Comparison of ENCODE assay signal across 15 cellular contexts in the genomic region with DNA sequence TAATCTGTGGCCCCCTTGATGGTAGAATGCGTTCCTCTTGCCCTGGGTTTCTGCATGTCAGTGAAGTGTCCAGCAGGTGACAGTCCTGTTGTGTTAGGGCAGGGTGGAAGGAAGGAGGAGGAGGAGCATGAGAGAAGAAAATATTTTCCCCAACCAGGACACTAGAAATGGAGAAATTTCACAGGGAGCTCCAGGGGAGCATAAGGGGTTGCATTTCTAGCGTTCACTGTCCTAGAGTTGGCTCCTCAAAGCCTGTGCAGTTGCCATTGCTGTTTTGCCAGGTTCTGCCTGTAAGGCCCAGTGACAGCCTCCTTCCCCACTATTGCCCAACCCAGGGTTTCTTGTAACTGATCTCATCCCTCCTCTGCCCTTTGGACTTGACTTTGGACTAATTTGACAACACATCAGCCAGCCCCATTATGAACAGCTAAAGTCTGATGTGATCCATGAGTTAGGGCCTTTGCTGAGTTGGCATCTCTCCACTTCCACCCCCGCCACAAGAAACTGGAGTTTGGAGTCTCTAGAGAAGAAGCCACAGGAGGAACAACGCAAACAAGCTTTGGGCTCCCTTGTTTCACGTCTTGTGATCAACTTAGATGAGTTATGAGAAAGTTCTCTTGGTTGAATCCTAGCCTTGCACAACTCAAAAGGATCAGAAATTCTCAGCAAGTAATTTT. TPM values are rescaled to one million over a fixed set of nuclear protein-coding genes. Genes with fewer than 3 reads are reported as not detected.
DNase-seq lines count a peak whose midpoint lies in the region; ATAC-seq and TF ChIP-seq lines count a peak whose summit lies in the region.
"Had no signal": no experiment of that assay in that cellular context is flagged by ENCODE, and none has a peak within 500 bp of the region (broad histone marks: within the 10 kb centered on the region; RNA-seq: fewer than 3 reads in every experiment).

No MANE protein-coding gene starts in this region.

- H3K27ac Mint-ChIP-seq in stimulated activated memory B cell treated with anti-CD40 and anti-IgM and Interleukin-4, amounts not matched to agents 10 μg/mL and 1 μg/mL and 100 μg/mL, for 72 hours = no peak overlapping the region
- H3K27ac Mint-ChIP-seq: activated T-cell treated with anti-CD3 and anti-CD28 coated beads, Interleukin-2, amount 50 U/mL, for 24 hours; naive thymus-derived CD8-positive, alpha-beta T cell had no signal

- intact Hi-C loops in PC-3 (cut with micrococcal nuclease) (no loop called here), transverse colon (cut with DNase I; ENCODE audit: low total_unique reads) (no loop called here)

- H3K27me3 ChIP-seq in PC-3 (ENCODE audit: low read length) (no peaks in the 10 kb centered on the region), lung (ENCODE audit: control insufficient read depth, insufficient read depth) (no peaks in the 10 kb centered on the region), transverse colon (no peaks in the 10 kb centered on the region)

- POLR2A ChIA-PET in PC-3 (lab: Charles Lee; ENCODE audit: unreplicated experiment) = no interaction called here

- H3F3A ChIP-seq in PC-3 (ENCODE audit: low read length, unreplicated experiment) = no peaks in the 10 kb centered on the region

- CTCF ChIA-PET in PC-3 (lab: Charles Lee) = no interaction called here

- DNase-seq in PC-3 (no peak), fibroblast of gingiva (ENCODE audit: low read depth) (peak; percentile 82), lung (ENCODE audit: low spot score) (peak; percentile 45), transverse colon (peak; percentile 17), DMS153 treated with DMSO at 0.1 percent for 48 hours (lab: John Stamatoyannopoulos, UW; ENCODE audit: unreplicated experiment) (no peak)
- DNase-seq: activated T-cell treated with anti-CD3 and anti-CD28 coated beads, Interleukin-2, amount 50 U/mL, for 24 hours; DMS79; naive thymus-derived CD8-positive, alpha-beta T cell; RPMI8226; stimulated activated CD4-positive, alpha-beta T cell treated with anti-CD3 and anti-CD28 coated beads, Interleukin-2, amount 100 ng/mL, for 48 hours had no signal

- H3K79me2 ChIP-seq in PC-3 (ENCODE audit: low read length) = no peaks in the 10 kb centered on the region

- TF ChIP-seq CTCF in PC-3 (conservative IDR thresholded peaks at IDR 0.05; ENCODE audit: low read depth, low read length) = peak; percentile 29; the same call in 1 of the 2 replicates
- no peak for TF ChIP-seq CTCF in lung (IDR thresholded peaks at IDR 0.05; ENCODE audit: control extremely low read depth, extremely low read depth)
- TF ChIP-seq CTCF in transverse colon (IDR thresholded peaks at IDR 0.05) = no peak

- H2AFZ ChIP-seq in PC-3 (ENCODE audit: low read length) = no peak overlapping the region

- H3K9me3 Mint-ChIP-seq in stimulated activated memory B cell treated with anti-CD40 and anti-IgM and Interleukin-4, amounts not matched to agents 10 μg/mL and 1 μg/mL and 100 μg/mL, for 72 hours = no peaks in the 10 kb centered on the region
- H3K9me3 Mint-ChIP-seq: activated T-cell treated with anti-CD3 and anti-CD28 coated beads, Interleukin-2, amount 50 U/mL, for 24 hours; IgD-negative memory B cell; naive thymus-derived CD8-positive, alpha-beta T cell had no signal

- in situ Hi-C loops in transverse colon (cut with MboI; ENCODE audit: low pct_ligation_motif_present in 1 of 4, low pct_unique_long_range_greater_than_20kb in 1 of 4, low sequenced_read_pairs in 3 of 4) = no loop called here

- no peaks in the 10 kb centered on the region for H3K27me3 Mint-ChIP-seq in stimulated activated memory B cell treated with anti-CD40 and anti-IgM and Interleukin-4, amounts not matched to agents 10 μg/mL and 1 μg/mL and 100 μg/mL, for 72 hours

- peaks cover 5% of the 10 kb centered on the region for H3K4me1 Mint-ChIP-seq in stimulated activated memory B cell treated with anti-CD40 and anti-IgM and Interleukin-4, amounts not matched to agents 10 μg/mL and 1 μg/mL and 100 μg/mL, for 72 hours
- H3K4me1 Mint-ChIP-seq: naive thymus-derived CD8-positive, alpha-beta T cell had no signal

- H3K9ac ChIP-seq in PC-3 (ENCODE audit: low read length) = no peak overlapping the region

- peak; percentile 22; the same call in 1 of the 2 replicates for ATAC-seq in PC-3
- peak; percentile 58 for ATAC-seq in lung (ENCODE audit: insufficient read depth, low FRiP score)
- ATAC-seq in stimulated activated memory B cell treated with anti-CD40 and anti-IgM and Interleukin-4, amounts not matched to agents 10 μg/mL and 1 μg/mL and 100 μg/mL, for 72 hours = no peak
- no peak for ATAC-seq in GM19035 (IDR thresholded peaks at IDR 0.05; ENCODE audit: unreplicated experiment)
- no peak for ATAC-seq in GM19455 (IDR thresholded peaks at IDR 0.05; ENCODE audit: unreplicated experiment)
- ATAC-seq: naive thymus-derived CD8-positive, alpha-beta T cell had no signal

- H3K4me3 ChIP-seq in PC-3 (ENCODE audit: low read length) (no peak overlapping the region), lung (no peak overlapping the region), transverse colon (no peak overlapping the region)

- H3K4me1 ChIP-seq in PC-3 (ENCODE audit: insufficient read depth, low read length) (no peaks in the 10 kb centered on the region), lung (ENCODE audit: control insufficient read depth in 2 of 2, insufficient read depth in 2 of 2, low read length in 2 of 2) (peaks cover 4 to 6% of the 10 kb centered on the region in 2 donors), transverse colon (no peaks in the 10 kb centered on the region)

- H3K9me3 ChIP-seq in PC-3 (ENCODE audit: low read length) (no peaks in the 10 kb centered on the region), lung (ENCODE audit: control insufficient read depth in 2 of 2, insufficient read depth in 1 of 2, low read length in 1 of 2) (no peaks in the 10 kb centered on the region), transverse colon (no peaks in the 10 kb centered on the region)

- no peaks in the 10 kb centered on the region for H3K9me2 ChIP-seq in PC-3 (replicated peaks; ENCODE audit: low read length)

- H4K20me1 ChIP-seq in PC-3 (ENCODE audit: low read length) = no peaks in the 10 kb centered on the region

- no peak overlapping the region for H3K4me2 ChIP-seq in PC-3 (ENCODE audit: low read length)

- no peak for TF ChIP-seq EP300 in transverse colon (IDR thresholded peaks at IDR 0.05; ENCODE audit: low read depth)

- no peak for TF ChIP-seq POLR2A in transverse colon (IDR thresholded peaks at IDR 0.05)

- no peak overlapping the region for H3K4me3 Mint-ChIP-seq in stimulated activated memory B cell treated with anti-CD40 and anti-IgM and Interleukin-4, amounts not matched to agents 10 μg/mL and 1 μg/mL and 100 μg/mL, for 72 hours
- H3K4me3 Mint-ChIP-seq: activated T-cell treated with anti-CD3 and anti-CD28 coated beads, Interleukin-2, amount 50 U/mL, for 24 hours; IgD-negative memory B cell; naive thymus-derived CD8-positive, alpha-beta T cell had no signal

- H3K27ac ChIP-seq in PC-3 (ENCODE audit: low read length) (no peak overlapping the region), lung (ENCODE audit: low read depth in 1 of 2, low read length in 1 of 2) (peak overlapping the region in 1 of 2 donors; percentile 35), transverse colon (peak overlapping the region in 1 of 4 donors; percentile 7)
- H3K27ac ChIP-seq: VCaP had no signal

- 76 to 80% methylated on average over 5 of the region's 5 CpGs for WGBS in lung, 2 donors
- WGBS in transverse colon (ENCODE audit: low coverage in 1 of 2), 2 donors = 73 to 82% methylated on average over 5 of the region's 5 CpGs

- BruUV-seq in PC-3 (replicated peaks; lab: Mats Ljungman, UMichigan) = no TSS peak

- H3K36me3 Mint-ChIP-seq in stimulated activated memory B cell treated with anti-CD40 and anti-IgM and Interleukin-4, amounts not matched to agents 10 μg/mL and 1 μg/mL and 100 μg/mL, for 72 hours = no peaks in the 10 kb centered on the region
- H3K36me3 Mint-ChIP-seq: IgD-negative memory B cell had no signal

- H3K36me3 ChIP-seq in PC-3 (ENCODE audit: low read depth, low read length) (no peaks in the 10 kb centered on the region), lung (ENCODE audit: control insufficient read depth in 2 of 2, insufficient read depth in 2 of 2, low read length in 2 of 2) (no peaks in the 10 kb centered on the region), transverse colon (no peaks in the 10 kb centered on the region)

RNA-seq across cellular contexts. Expression of gene FAM50B, which starts 14.0 kb away (rescaled TPM):
- total RNA-seq in PC-3 (2014; rRNA removed) (8.3 and 10.2 TPM in 2 replicates), lung (10 to 100 TPM; 11.3 to 15.8 TPM), transverse colon (1 to 10 TPM in 3 of 4 donors, not detected in 1; 3.4 to 6.4 (median 5.2) TPM)
- polyA plus RNA-seq in lung = 10 to 100 TPM in 1 of 2 donors, 1 to 10 TPM in 1; 7.1 to 11.2 TPM

Comparison
In these comparisons a context has a peak if more than half of its experiments do, and no peak if none do; other contexts are left out.
1. ATAC-seq: peak in PC-3 (single experiment) and lung (single experiment); none in stimulated activated memory B cell treated with anti-CD40 and anti-IgM and Interleukin-4, amounts not matched to agents 10 μg/mL and 1 μg/mL and 100 μg/mL, for 72 hours (single experiment), GM19035 (single experiment) and GM19455 (single experiment).
2. DNase-seq: peak in fibroblast of gingiva (single experiment), lung (single experiment) and transverse colon (single experiment); none in PC-3 (single experiment) and DMS153 treated with DMSO at 0.1 percent for 48 hours (single experiment).